In genomic region chr17:19647697-19648474, GRCh38 we compare ENCODE assay signal across 8 cellular contexts. TPM values are rescaled to one million over a fixed set of nuclear protein-coding genes. Genes with fewer than 3 reads are reported as not detected.
DNase-seq lines count a peak whose midpoint lies in the region; ATAC-seq and TF ChIP-seq lines count a peak whose summit lies in the region.

No MANE protein-coding gene starts in this region.

- ATAC-seq in HG02938 (IDR thresholded peaks at IDR 0.05; ENCODE audit: unreplicated experiment) = peak; percentile 37

- H3K27ac Mint-ChIP-seq in activated CD4-positive, alpha-beta T cell treated with anti-CD3 and anti-CD28 coated beads, Interleukin-2, amount 10 ng/mL, durations not matched to agents 7 days and 5 days = peak overlapping the region; percentile 91

- H3K27me3 Mint-ChIP-seq in activated CD4-positive, alpha-beta T cell treated with anti-CD3 and anti-CD28 coated beads, Interleukin-2, amount 10 ng/mL, durations not matched to agents 7 days and 5 days = peaks cover 6% of the 10 kb centered on the region

- TF ChIP-seq CTCF in 22Rv1 (IDR thresholded peaks at IDR 0.05) (no peak), GM12875 (IDR thresholded peaks at IDR 0.05; ENCODE audit: borderline replicate concordance, insufficient read depth, low read depth, low read length) (no peak)

- POLR2A ChIA-PET in activated CD4-positive, alpha-beta T cell treated with anti-CD3 and anti-CD28 coated beads, Interleukin-2, amount 10 ng/mL, durations not matched to agents 7 days and 5 days (lab: Charles Lee) = interaction anchor here (0.5 to 0.8 kb wide), 3 partner anchors 9 to 301 kb away, joined by 3 to 4 read pairs (median 3); partner anchors contain the start of gene B9D1

- H3K27ac ChIP-seq in 22Rv1 = peak overlapping the region; percentile 98

- H3K4me1 Mint-ChIP-seq in activated CD4-positive, alpha-beta T cell treated with anti-CD3 and anti-CD28 coated beads, Interleukin-2, amount 10 ng/mL, durations not matched to agents 7 days and 5 days = peaks cover 36% of the 10 kb centered on the region

- H3K36me3 Mint-ChIP-seq in activated CD4-positive, alpha-beta T cell treated with anti-CD3 and anti-CD28 coated beads, Interleukin-2, amount 10 ng/mL, durations not matched to agents 7 days and 5 days (ENCODE audit: low read depth) = peaks cover 3% of the 10 kb centered on the region

- no peaks in the 10 kb centered on the region for H3K9me3 Mint-ChIP-seq in activated CD4-positive, alpha-beta T cell treated with anti-CD3 and anti-CD28 coated beads, Interleukin-2, amount 10 ng/mL, durations not matched to agents 7 days and 5 days

- peak overlapping the region; percentile 88 for H3K4me3 ChIP-seq in GM12875 (ENCODE audit: low read depth, low read length)

- H3K4me3 Mint-ChIP-seq in activated CD4-positive, alpha-beta T cell treated with anti-CD3 and anti-CD28 coated beads, Interleukin-2, amount 10 ng/mL, durations not matched to agents 7 days and 5 days = peak overlapping the region; percentile 92

- DNase-seq in NCI-H2227 treated with DMSO at 0.1 percent for 48 hours (lab: John Stamatoyannopoulos, UW) = peak; percentile 43
- DNase-seq in activated CD4-positive, alpha-beta T cell treated with anti-CD3 and anti-CD28 coated beads, Interleukin-2, amount 10 ng/mL, durations not matched to agents 7 days and 5 days = peak; percentile 35
- DNase-seq in epidermal melanocyte (ENCODE audit: insufficient read length, low spot score) = peak; percentile 43
- peak; percentile 92 for DNase-seq in mesenteric fat pad (ENCODE audit: low spot score)
- peak; percentile 6 to 9 for DNase-seq in stimulated activated CD8-positive, alpha-beta memory T cell treated with anti-CD3 and anti-CD28 coated beads, Interleukin-7, amount 100 ng/mL, for 48 hours (ENCODE audit: extremely low read depth in 1 of 2, low read depth in 1 of 2)

- CTCF ChIA-PET in activated CD4-positive, alpha-beta T cell treated with anti-CD3 and anti-CD28 coated beads, Interleukin-2, amount 10 ng/mL, durations not matched to agents 7 days and 5 days (lab: Charles Lee) = interaction anchor here (1.0 to 2.1 kb wide), 4 partner anchors 9 to 134 kb away, joined by 3 to 5 read pairs (median 4); no protein-coding TSS in a partner anchor

RNA-seq across cellular contexts. Expression of gene ALDH3A2, which starts 0.7 kb away (rescaled TPM):
- total RNA-seq in activated CD4-positive, alpha-beta T cell treated with anti-CD3 and anti-CD28 coated beads, Interleukin-2, amount 10 ng/mL, durations not matched to agents 7 days and 5 days = 10 to 100 TPM; 21.3 to 25.8 TPM
- total RNA-seq in mesenteric fat pad = 107 TPM

Comparison
In these comparisons a context has a peak if more than half of its experiments do, and no peak if none do; other contexts are left out.
1. Peak in every context shown above with its lines: DNase-seq, ATAC-seq, H3K4me3 ChIP-seq and H3K27ac ChIP-seq.
2. DNase-seq: peak in every context shown above with its lines; median percentile 92 in mesenteric fat pad; 43 in NCI-H2227 treated with DMSO at 0.1 percent for 48 hours; 43 in epidermal melanocyte; 35 in activated CD4-positive, alpha-beta T cell treated with anti-CD3 and anti-CD28 coated beads, Interleukin-2, amount 10 ng/mL, durations not matched to agents 7 days and 5 days; 8 in stimulated activated CD8-positive, alpha-beta memory T cell treated with anti-CD3 and anti-CD28 coated beads, Interleukin-7, amount 100 ng/mL, for 48 hours.